17 cellular contexts compared by ENCODE assay signal in genomic region chr9:36770025-36770424, GRCh38.
DNase-seq lines count a peak whose midpoint lies in the region; ATAC-seq and TF ChIP-seq lines count a peak whose summit lies in the region.
"Had no signal": no experiment of that assay in that cellular context is flagged by ENCODE, and none has a peak within 500 bp of the region (broad histone marks: within the 10 kb centered on the region; RNA-seq: fewer than 3 reads in every experiment).

No MANE protein-coding gene starts in this region.

- no peaks in the 10 kb centered on the region for H3K36me3 Mint-ChIP-seq in mesothelial cell of epicardium
- H3K36me3 Mint-ChIP-seq: CD14-positive monocyte; CD4-positive, alpha-beta memory T cell had no signal

- DNase-seq in BE2C (peak; percentile 51), SK-N-DZ (ENCODE audit: low spot score) (peak; percentile 52), head of caudate nucleus (peak in 32 of 42 donors; percentile 8 to 78 (median 40)), putamen (ENCODE audit: low spot score) (peak; percentile 15), Right ventricle myocardium superior (no peak), mesothelial cell of epicardium (ENCODE audit: low spot score in 2 of 2, unreplicated experiment in 2 of 2) (no peak), NCI-H2107 (lab: John Stamatoyannopoulos, UW) (no peak)
- DNase-seq: ACHN; CD4-positive, alpha-beta memory T cell; DMS153; DMS79; GDM1; H9 had no signal

- H3K4me1 Mint-ChIP-seq in mesothelial cell of epicardium, result no peaks in the 10 kb centered on the region

- no peak for TF ChIP-seq CTCF in BE2C (IDR thresholded peaks at IDR 0.05; ENCODE audit: low read depth, low read length)
- no peak for TF ChIP-seq CTCF in mesothelial cell of epicardium (IDR thresholded peaks at IDR 0.05; ENCODE audit: unreplicated experiment)

- no peaks in the 10 kb centered on the region for H3K9me3 ChIP-seq in BE2C
- H3K9me3 ChIP-seq: BLaER1 had no signal

- intact Hi-C loops in head of caudate nucleus (cut with DNase I), result no loop called here
- intact Hi-C loops in Right ventricle myocardium superior (cut with DNase I), result no loop called here

- H3K27me3 ChIP-seq in BE2C, result no peaks in the 10 kb centered on the region
- H3K27me3 ChIP-seq: BLaER1 had no signal

- no peak for ATAC-seq in Right ventricle myocardium superior (ENCODE audit: poor library complexity)
- ATAC-seq: HepG2 had no signal

- no peaks in the 10 kb centered on the region for H3K9me3 Mint-ChIP-seq in mesothelial cell of epicardium
- H3K9me3 Mint-ChIP-seq: H9 had no signal

- H3K27me3 Mint-ChIP-seq in mesothelial cell of epicardium (ENCODE audit: low read depth), result peaks cover 70% of the 10 kb centered on the region

- H3K36me3 ChIP-seq in BE2C, result no peaks in the 10 kb centered on the region
- H3K36me3 ChIP-seq: BLaER1 had no signal

- H3K4me1 ChIP-seq in BE2C, result peaks cover 5% of the 10 kb centered on the region

- no peak overlapping the region for H3K4me3 ChIP-seq in BE2C (ENCODE audit: low read depth, low read length)
- H3K4me3 ChIP-seq: BLaER1 had no signal

- no peak overlapping the region for H3K4me3 Mint-ChIP-seq in mesothelial cell of epicardium
- H3K4me3 Mint-ChIP-seq: CD4-positive, alpha-beta memory T cell; H9; IgD-negative memory B cell had no signal

- H3K27ac Mint-ChIP-seq in mesothelial cell of epicardium, result no peak overlapping the region
- H3K27ac Mint-ChIP-seq: CD14-positive monocyte, H9 had no signal

Comparison
In these comparisons a context has a peak if more than half of its experiments do, and no peak if none do; other contexts are left out.
1. DNase-seq: peak in BE2C (single experiment), SK-N-DZ (single experiment), head of caudate nucleus (32 of 42) and putamen (single experiment); none in Right ventricle myocardium superior (single experiment), mesothelial cell of epicardium (0 of 2) and NCI-H2107 (single experiment).